ENCODE assay signal across 28 cellular contexts in the genomic region with DNA sequence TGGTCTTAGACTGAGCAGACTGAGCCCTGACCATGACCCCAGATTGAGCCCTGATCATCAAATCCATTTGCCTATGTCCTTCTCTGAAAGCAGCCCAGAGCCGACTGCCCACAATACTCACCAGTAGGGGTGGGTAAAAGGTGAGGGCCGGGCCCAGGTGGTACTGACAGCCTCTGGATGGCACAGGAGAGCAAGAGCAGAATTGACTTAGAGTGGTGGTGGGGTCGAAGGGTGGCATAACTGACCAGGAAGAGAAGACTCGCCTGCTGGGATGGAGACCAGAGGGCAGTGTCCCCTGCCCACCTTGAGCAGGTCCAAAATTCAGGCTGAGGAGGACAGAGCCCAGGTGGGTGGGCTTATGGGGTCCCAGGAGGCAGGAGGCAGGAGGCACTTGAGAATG.
"Had no signal": no experiment of that assay in that cellular context is flagged by ENCODE, and none has a peak within 500 bp of the region (broad histone marks: within the 10 kb centered on the region; RNA-seq: fewer than 3 reads in every experiment).

No MANE protein-coding gene starts in this region.

- H3K9me3 Mint-ChIP-seq: dendritic cell treated with granulocyte-macrophage colony-stimulating factor and Interleukin-4, amounts not matched to agents 40 ng/mL and 50 ng/mL, for 4 days; effector memory CD8-positive, alpha-beta T cell; endodermal cell; mesothelial cell of epicardium; naive B cell had no signal

- H3K36me3 Mint-ChIP-seq: mesothelial cell of epicardium, naive B cell had no signal

- H3K4me1 ChIP-seq: colonic mucosa, esophagus squamous epithelium, gastrocnemius medialis, left lung, lower lobe of right lung had no signal

- H3K36me3 ChIP-seq: colonic mucosa, esophagus squamous epithelium, gastrocnemius medialis, heart right ventricle, left lung, lower lobe of right lung had no signal

- H3K9me3 ChIP-seq: colonic mucosa, esophagus squamous epithelium, gastrocnemius medialis, heart right ventricle, left lung, lower lobe of right lung, mucosa of descending colon had no signal

- H3K27ac Mint-ChIP-seq: dendritic cell treated with granulocyte-macrophage colony-stimulating factor and Interleukin-4, amounts not matched to agents 40 ng/mL and 50 ng/mL, for 4 days; effector memory CD8-positive, alpha-beta T cell; endodermal cell; mesothelial cell of epicardium had no signal

- FAIRE-seq: endometrium, islet of Langerhans, keratinocyte had no signal

- H3K27ac ChIP-seq: colonic mucosa, epithelial cell of prostate, esophagus squamous epithelium, gastrocnemius medialis, heart right ventricle, left lung, lower lobe of right lung had no signal

- H3K4me3 ChIP-seq: colonic mucosa, esophagus squamous epithelium, gastrocnemius medialis, heart right ventricle, left lung, lower lobe of right lung, mucosa of descending colon had no signal

- H3K4me3 Mint-ChIP-seq: dendritic cell treated with granulocyte-macrophage colony-stimulating factor and Interleukin-4, amounts not matched to agents 40 ng/mL and 50 ng/mL, for 4 days; effector memory CD8-positive, alpha-beta T cell; endodermal cell; mesothelial cell of epicardium had no signal

- ATAC-seq: effector memory CD8-positive, alpha-beta T cell; esophagus mucosa; gastrocnemius medialis; left cardiac atrium; left lung; left ventricle myocardium superior; mucosa of descending colon had no signal

- H3K4me1 Mint-ChIP-seq: endodermal cell, mesothelial cell of epicardium had no signal

- H3K27me3 ChIP-seq: colonic mucosa had no signal

- DNase-seq: colonic mucosa; cortex of kidney; effector CD8-positive, alpha-beta T cell; effector memory CD8-positive, alpha-beta T cell; erythroblast; esophagus squamous epithelium; foreskin fibroblast; foreskin melanocyte; gastrocnemius medialis; glutamatergic neuron; head of caudate nucleus; heart right ventricle; hippocampal formation; left cardiac atrium; left lung; left ventricle myocardium superior; lower lobe of right lung; mesenchymal stem cell; mucosa of descending colon; naive B cell had no signal
